ENCODE assay signal across 1 cellular context in genomic region chr22:37007666-37008065, GRCh38.
TF ChIP-seq lines count a peak whose summit lies in the region.

No MANE protein-coding gene starts in this region.

TF ChIP-seq in GM23338, 12 proteins besides CTCF, POLR2A, EP300 and RAD21 (continued from another document):
- TF ChIP-seq, protein P1, sequence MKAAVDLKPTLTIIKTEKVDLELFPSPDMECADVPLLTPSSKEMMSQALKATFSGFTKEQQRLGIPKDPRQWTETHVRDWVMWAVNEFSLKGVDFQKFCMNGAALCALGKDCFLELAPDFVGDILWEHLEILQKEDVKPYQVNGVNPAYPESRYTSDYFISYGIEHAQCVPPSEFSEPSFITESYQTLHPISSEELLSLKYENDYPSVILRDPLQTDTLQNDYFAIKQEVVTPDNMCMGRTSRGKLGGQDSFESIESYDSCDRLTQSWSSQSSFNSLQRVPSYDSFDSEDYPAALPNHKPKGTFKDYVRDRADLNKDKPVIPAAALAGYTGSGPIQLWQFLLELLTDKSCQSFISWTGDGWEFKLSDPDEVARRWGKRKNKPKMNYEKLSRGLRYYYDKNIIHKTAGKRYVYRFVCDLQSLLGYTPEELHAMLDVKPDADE (IDR thresholded peaks at IDR 0.05), result no peak
- TF ChIP-seq JUNB (IDR thresholded peaks at IDR 0.05; ENCODE audit: unreplicated experiment) (no peak), NANOG (IDR thresholded peaks at IDR 0.05; ENCODE audit: borderline replicate concordance) (no peak), STAT1 (IDR thresholded peaks at IDR 0.05; ENCODE audit: unreplicated experiment) (no peak), CREB1 (CRISPR knock-in tag; IDR thresholded peaks at IDR 0.05; ENCODE audit: low read depth) (no peak), ZNF331 (CRISPR knock-in tag; IDR thresholded peaks at IDR 0.05; ENCODE audit: low read depth) (no peak)
